Comparison of ENCODE assay signal across 7 cellular contexts in the genomic region with DNA sequence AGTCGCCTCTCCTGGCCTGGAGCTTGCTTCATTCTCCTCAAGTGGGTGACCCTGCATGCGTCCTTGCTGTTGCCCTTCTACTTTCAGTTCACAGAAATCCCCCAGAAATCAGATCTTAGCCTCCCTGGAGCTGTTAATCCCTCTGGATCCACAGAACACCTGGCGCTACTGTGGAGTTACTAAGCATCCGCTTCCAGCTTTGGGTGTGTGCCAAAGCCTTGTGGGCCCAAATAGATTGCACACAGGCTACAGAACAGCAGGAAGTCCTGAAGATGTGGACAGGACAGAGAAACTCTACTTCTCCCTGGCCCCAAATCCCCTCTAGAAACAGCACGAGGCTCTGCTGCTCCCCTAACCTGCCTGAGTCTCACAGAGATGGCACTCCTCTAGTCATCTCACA. TPM values are rescaled to one million over a fixed set of nuclear protein-coding genes. Genes with fewer than 3 reads are reported as not detected.
DNase-seq lines count a peak whose midpoint lies in the region; ATAC-seq and TF ChIP-seq lines count a peak whose summit lies in the region.

No MANE protein-coding gene starts in this region.

- no peak overlapping the region for H3K4me3 ChIP-seq in hepatocyte
- no peak overlapping the region for H3K4me3 ChIP-seq in transverse colon
- H3K4me3 ChIP-seq in smooth muscle cell, result no peak overlapping the region

- no peaks in the 10 kb centered on the region for H3F3A ChIP-seq in smooth muscle cell (ENCODE audit: low read depth)

- 53% methylated on average over 5 of the region's 5 CpGs for WGBS in hepatocyte (ENCODE audit: low lambda C conversion rate, missing lambda C conversion rate)
- 48 to 60% methylated on average over 1 to 5 of the region's 5 CpGs for WGBS in transverse colon (ENCODE audit: low coverage in 1 of 2), 2 donors
- WGBS in smooth muscle cell (ENCODE audit: low lambda C conversion rate), result 91% methylated on average over 5 of the region's 5 CpGs

- H3K27ac ChIP-seq in hepatocyte, result no peak overlapping the region
- peak overlapping the region; percentile 43 to 62 (median 48) for H3K27ac ChIP-seq in transverse colon
- H3K27ac ChIP-seq in smooth muscle cell (ENCODE audit: low read depth), result no peak overlapping the region

- TF ChIP-seq CTCF in hepatocyte (IDR thresholded peaks at IDR 0.05; ENCODE audit: poor library complexity) (no peak), transverse colon (IDR thresholded peaks at IDR 0.05) (peak in 1 of 5 experiments; percentile 22), smooth muscle cell (IDR thresholded peaks at IDR 0.05; ENCODE audit: borderline replicate concordance, insufficient read depth, poor library complexity, severe bottlenecking) (no peak)

- DNase-seq in NCI-H1105 (lab: John Stamatoyannopoulos, UW) (peak; percentile 64), amniotic epithelial cell (ENCODE audit: low read depth) (peak; percentile 58), hepatocyte (ENCODE audit: low spot score) (peak; percentile 34), transverse colon (peak; percentile 48), smooth muscle cell (lab: John Stamatoyannopoulos, UW; ENCODE audit: unreplicated experiment) (no peak), SW 1271 (lab: John Stamatoyannopoulos, UW) (no peak)

- H3K27me3 ChIP-seq in hepatocyte (no peaks in the 10 kb centered on the region), transverse colon (no peaks in the 10 kb centered on the region), smooth muscle cell (ENCODE audit: low read depth) (no peaks in the 10 kb centered on the region)

- H3K9me3 ChIP-seq in hepatocyte (ENCODE audit: low read depth) (no peaks in the 10 kb centered on the region), transverse colon (no peaks in the 10 kb centered on the region), smooth muscle cell (replicated peaks; ENCODE audit: low read depth) (no peaks in the 10 kb centered on the region)

- H3K36me3 ChIP-seq in hepatocyte (replicated peaks; ENCODE audit: insufficient read depth, low read depth) (no peaks in the 10 kb centered on the region), transverse colon (no peaks in the 10 kb centered on the region), smooth muscle cell (ENCODE audit: low read depth) (no peaks in the 10 kb centered on the region)

- H3K9ac ChIP-seq in smooth muscle cell (ENCODE audit: low read depth), result no peak overlapping the region

- H2AFZ ChIP-seq in hepatocyte, result no peak overlapping the region
- no peak overlapping the region for H2AFZ ChIP-seq in smooth muscle cell (ENCODE audit: low read depth)

- no peak for ATAC-seq in HG02852 (IDR thresholded peaks at IDR 0.05; ENCODE audit: unreplicated experiment)

- no peak for TF ChIP-seq EP300 in transverse colon (IDR thresholded peaks at IDR 0.05; ENCODE audit: low read depth)

- H3K79me2 ChIP-seq in hepatocyte (no peaks in the 10 kb centered on the region), smooth muscle cell (ENCODE audit: low read depth) (no peaks in the 10 kb centered on the region)

- peaks cover 14% of the 10 kb centered on the region for H3K4me1 ChIP-seq in hepatocyte (ENCODE audit: insufficient read depth)
- H3K4me1 ChIP-seq in transverse colon, result peaks cover 0 to 5% (median 0%) of the 10 kb centered on the region in 4 donors
- H3K4me1 ChIP-seq in smooth muscle cell (ENCODE audit: low read depth), result no peaks in the 10 kb centered on the region

- intact Hi-C loops in transverse colon (cut with DNase I; ENCODE audit: low total_unique reads), result no loop called here

- H4K20me1 ChIP-seq in hepatocyte (ENCODE audit: insufficient read depth, poor library complexity, severe bottlenecking) (no peaks in the 10 kb centered on the region), smooth muscle cell (ENCODE audit: low read depth) (no peaks in the 10 kb centered on the region)

- H3K9me2 ChIP-seq in hepatocyte (replicated peaks; ENCODE audit: insufficient read depth), result no peaks in the 10 kb centered on the region

- H3K4me2 ChIP-seq in hepatocyte (peak overlapping the region; percentile 8), smooth muscle cell (no peak overlapping the region)

- no peak for TF ChIP-seq POLR2A in transverse colon (IDR thresholded peaks at IDR 0.05)

- in situ Hi-C loops in transverse colon (cut with MboI; ENCODE audit: low pct_ligation_motif_present in 1 of 4, low pct_unique_long_range_greater_than_20kb in 1 of 4, low sequenced_read_pairs in 3 of 4), result no loop called here

RNA-seq across cellular contexts. Expression of a gene that starts 36.6 kb away (rescaled TPM):
- 58.2 and 61.0 TPM in 2 replicates for total RNA-seq in hepatocyte
- polyA plus RNA-seq in hepatocyte, result 176 TPM in 2 replicates
- 100 to 1,000 TPM; 201 to 259 (median 225) TPM for total RNA-seq in transverse colon
- total RNA-seq in smooth muscle cell, result 72.4 and 102 TPM in 2 replicates
- 187 and 318 TPM in 2 replicates for polyA plus RNA-seq in smooth muscle cell

Comparison
In these comparisons a context has a peak if more than half of its experiments do, and no peak if none do; other contexts are left out.
1. DNase-seq: peak in NCI-H1105 (single experiment), amniotic epithelial cell (single experiment), hepatocyte (single experiment) and transverse colon (single experiment); none in smooth muscle cell (single experiment) and SW 1271 (0 of 2).
2. H3K27ac ChIP-seq: peak in transverse colon (4 of 4); none in hepatocyte (single experiment) and smooth muscle cell (single experiment).